Comparison of ENCODE assay signal across 15 cellular contexts in genomic region chr20:40704828-40705227, GRCh38. TPM values are rescaled to one million over a fixed set of nuclear protein-coding genes. Genes with fewer than 3 reads are reported as not detected.
DNase-seq lines count a peak whose midpoint lies in the region; ATAC-seq and TF ChIP-seq lines count a peak whose summit lies in the region.
"Had no signal": no experiment of that assay in that cellular context is flagged by ENCODE, and none has a peak within 500 bp of the region (broad histone marks: within the 10 kb centered on the region; RNA-seq: fewer than 3 reads in every experiment).

No MANE protein-coding gene starts in this region.

- no CpG with 5 or more reads among the region's 4 CpGs for WGBS in trophoblast cell (ENCODE audit: extremely low coverage, insufficient coverage, insufficient read length)

- H3K4me3 ChIP-seq in Loucy (ENCODE audit: low read length, poor library complexity, severe bottlenecking) = no peak overlapping the region
- H3K4me3 ChIP-seq in RWPE2 (ENCODE audit: severe bottlenecking) = no peak overlapping the region
- no peak overlapping the region for H3K4me3 ChIP-seq in epithelial cell of esophagus (ENCODE audit: low read length)
- H3K4me3 ChIP-seq in trophoblast cell (ENCODE audit: low read depth, low read length) = no peak overlapping the region

- H4K20me1 ChIP-seq in Loucy (ENCODE audit: insufficient read depth, low read length, poor library complexity, severe bottlenecking) = no peaks in the 10 kb centered on the region

- H3K27ac ChIP-seq in RWPE2 (ENCODE audit: poor library complexity, severe bottlenecking) (no peak overlapping the region), trophoblast cell (ENCODE audit: low read depth, low read length) (no peak overlapping the region)

- H2AK5ac ChIP-seq in trophoblast cell (ENCODE audit: low read length) = no peak overlapping the region

- peaks cover 15% of the 10 kb centered on the region for H3K4me1 ChIP-seq in Loucy (ENCODE audit: insufficient read depth, low read length, poor library complexity, severe bottlenecking)
- H3K4me1 ChIP-seq in RWPE2 (ENCODE audit: insufficient read depth, poor library complexity, severe bottlenecking) = no peaks in the 10 kb centered on the region
- peaks cover 6 to 8% of the 10 kb centered on the region in 2 experiments for H3K4me1 ChIP-seq in trophoblast cell (ENCODE audit: control insufficient read depth in 1 of 2, insufficient read depth in 2 of 2, low read length in 2 of 2)
- H3K4me1 ChIP-seq: BE2C had no signal

- no peaks in the 10 kb centered on the region for H3K79me1 ChIP-seq in trophoblast cell (ENCODE audit: low read length)

- 0 out of 3 replicates have a peak, but pooled peaks have one; percentile 34 for ATAC-seq in RWPE2 (ENCODE audit: low read depth)

- H3K23ac ChIP-seq in trophoblast cell (ENCODE audit: low read length) = no peak overlapping the region

- no peak overlapping the region for H2BK12ac ChIP-seq in trophoblast cell (ENCODE audit: low read length)

- no peaks in the 10 kb centered on the region for H3F3A ChIP-seq in Loucy (ENCODE audit: low read depth)

- no peaks in the 10 kb centered on the region for H3K79me2 ChIP-seq in Loucy (ENCODE audit: insufficient read depth, low read length)
- H3K79me2 ChIP-seq in trophoblast cell (ENCODE audit: control insufficient read depth, insufficient read depth, low read length, poor library complexity) = no peaks in the 10 kb centered on the region

- no peak overlapping the region for H2BK5ac ChIP-seq in trophoblast cell (ENCODE audit: low read depth, low read length, poor library complexity)

- H3K4ac ChIP-seq in trophoblast cell (ENCODE audit: low read depth, low read length) = no peak overlapping the region

- H3K27me3 ChIP-seq in Loucy (ENCODE audit: insufficient read depth, low read length, poor library complexity, severe bottlenecking) = no peaks in the 10 kb centered on the region
- peaks cover 9% of the 10 kb centered on the region for H3K27me3 ChIP-seq in RWPE2 (ENCODE audit: insufficient read depth, poor library complexity, severe bottlenecking)
- H3K27me3 ChIP-seq in trophoblast cell (ENCODE audit: insufficient read depth, low read length) = no peaks in the 10 kb centered on the region
- H3K27me3 ChIP-seq: BE2C had no signal

- no peak overlapping the region for H4K12ac ChIP-seq in trophoblast cell (ENCODE audit: low read depth, low read length)

- H3K4me2 ChIP-seq in Loucy (ENCODE audit: low read depth, low read length, poor library complexity, severe bottlenecking) (no peak overlapping the region), trophoblast cell (ENCODE audit: low read length) (peak overlapping the region; percentile 13)

- H3K36me3 ChIP-seq in Loucy (ENCODE audit: insufficient read depth, low read length) = no peaks in the 10 kb centered on the region
- H3K36me3 ChIP-seq in RWPE2 (ENCODE audit: low read depth) = no peaks in the 10 kb centered on the region
- no peaks in the 10 kb centered on the region for H3K36me3 ChIP-seq in trophoblast cell (ENCODE audit: control insufficient read depth in 1 of 2, insufficient read depth in 2 of 2, low read length in 2 of 2)
- H3K36me3 ChIP-seq: BE2C had no signal

- H4K8ac ChIP-seq in trophoblast cell (ENCODE audit: low read depth, low read length) = no peak overlapping the region

- H3K9ac ChIP-seq in Loucy (ENCODE audit: low read depth, low read length, poor library complexity, severe bottlenecking) = peak overlapping the region; percentile 34
- no peak overlapping the region for H3K9ac ChIP-seq in trophoblast cell (ENCODE audit: low read length)

- H3K9me3 ChIP-seq in Loucy (ENCODE audit: insufficient read depth, low read depth, low read length) = no peaks in the 10 kb centered on the region
- H3K9me3 ChIP-seq in RWPE2 (ENCODE audit: severe bottlenecking) = no peaks in the 10 kb centered on the region
- H3K9me3 ChIP-seq in trophoblast cell (ENCODE audit: insufficient read depth, low read depth, low read length) = no peaks in the 10 kb centered on the region
- H3K9me3 ChIP-seq: BE2C had no signal

- no peak overlapping the region for H3K14ac ChIP-seq in trophoblast cell (ENCODE audit: low read length)

- H3K18ac ChIP-seq in trophoblast cell (ENCODE audit: low read length) = no peak overlapping the region

- no peaks in the 10 kb centered on the region for H3K9me2 ChIP-seq in Loucy (replicated peaks; ENCODE audit: low read depth, low read length)

- H4K91ac ChIP-seq in trophoblast cell (ENCODE audit: low read depth, low read length) = no peak overlapping the region

- no peak for TF ChIP-seq CTCF in Loucy (conservative IDR thresholded peaks at IDR 0.05; ENCODE audit: low read length)
- TF ChIP-seq CTCF in RWPE2 (IDR thresholded peaks at IDR 0.05; ENCODE audit: poor library complexity, severe bottlenecking) = no peak
- TF ChIP-seq CTCF in epithelial cell of esophagus (IDR thresholded peaks at IDR 0.05; ENCODE audit: insufficient read depth, low read depth, low read length, missing control alignments) = no peak

- no peak overlapping the region for H2BK120ac ChIP-seq in trophoblast cell (ENCODE audit: insufficient read depth, low read length, poor library complexity)

- H2AFZ ChIP-seq in Loucy (ENCODE audit: low read length) (peak overlapping the region; percentile 61; the same call in 1 of the 2 replicates), trophoblast cell (ENCODE audit: insufficient read depth, low read length, poor library complexity) (no peak overlapping the region)

- peak; percentile 48 for DNase-seq in RWPE2 (ENCODE audit: low spot score)
- DNase-seq in epithelial cell of esophagus (ENCODE audit: low read depth) = peak; percentile 13
- DNase-seq in trophoblast cell = peak in 1 of 2 donors; percentile 35
- DNase-seq in globus pallidus (ENCODE audit: low spot score) = no peak
- no peak for DNase-seq in NCI-H526 (lab: John Stamatoyannopoulos, UW)
- DNase-seq in NCI-H146 treated with DMSO at 0.1 percent for 48 hours (lab: John Stamatoyannopoulos, UW; ENCODE audit: unreplicated experiment) = no peak
- DNase-seq: ACHN; BE2C; C1 segment of cervical spinal cord; CD4-positive, CD25-positive, alpha-beta regulatory T cell; CD8-positive, alpha-beta memory T cell; DMS79; GF-D8; H9 had no signal

RNA-seq across cellular contexts. Expression of gene MAFB, which starts 15.8 kb away (rescaled TPM):
- polyA plus RNA-seq in trophoblast cell (2013) = 13.0 and 14.8 TPM in 2 replicates
- polyA plus RNA-seq: CD8-positive, alpha-beta memory T cell had no signal

Comparison
In these comparisons a context has a peak if more than half of its experiments do, and no peak if none do; other contexts are left out.
1. DNase-seq: peak in RWPE2 (single experiment) and epithelial cell of esophagus (single experiment); none in globus pallidus (single experiment), NCI-H526 (0 of 2) and NCI-H146 treated with DMSO at 0.1 percent for 48 hours (single experiment).